25 cellular contexts compared by ENCODE assay signal in genomic region chr11:75934851-75935250, GRCh38.
"Had no signal": no experiment of that assay in that cellular context is flagged by ENCODE, and none has a peak within 500 bp of the region (broad histone marks: within the 10 kb centered on the region; RNA-seq: fewer than 3 reads in every experiment).

No MANE protein-coding gene starts in this region.

- FAIRE-seq: HTR-8/SVneo had no signal

- H3K9me3 Mint-ChIP-seq: T-cell; T-helper 1 cell treated with Interleukin-12 subunit alpha and Interleukin-12 subunit beta and Interleukin-4 antibody, amounts not matched to agents 30 μg/mL and 1 μg/mL, for 36 hours had no signal

- H3K9me2 ChIP-seq: SK-N-SH had no signal

- H3K4me3 Mint-ChIP-seq: T-cell; T-helper 1 cell treated with Interleukin-12 subunit alpha and Interleukin-12 subunit beta and Interleukin-4 antibody, amounts not matched to agents 30 μg/mL and 1 μg/mL, for 36 hours had no signal

- H3K9ac ChIP-seq: KMS-11, SK-N-SH had no signal

- H3K27me3 Mint-ChIP-seq: T-cell had no signal

- H3K27ac ChIP-seq: KMS-11, RWPE1 had no signal

- H3K27ac Mint-ChIP-seq: T-cell; T-helper 1 cell treated with Interleukin-12 subunit alpha and Interleukin-12 subunit beta and Interleukin-4 antibody, amounts not matched to agents 30 μg/mL and 1 μg/mL, for 36 hours had no signal

- DNase-seq: MV-4-11, NCI-H1048, NCI-H1105, NCI-H1417, NCI-H1436 treated with DMSO at 0.1 percent for 48 hours, NCI-H1694, NCI-H187 treated with DMSO at 0.1 percent for 48 hours, NCI-H2029 treated with DMSO at 0.1 percent for 48 hours, NCI-H2171, NCI-H226, NCI-H446, NCI-H510A, NCI-H524 treated with DMSO at 0.1 percent for 48 hours, NCI-H69, NCI-H774, PC-3, SHP77, SK-N-SH, SW 1271, T-cell had no signal

- H3K9me3 ChIP-seq: SK-N-SH had no signal

- H3K4me2 ChIP-seq: KMS-11, SK-N-SH had no signal

- ATAC-seq: Panc1, PC-3, T-cell had no signal
